21 cellular contexts compared by ENCODE assay signal in the genomic region with DNA sequence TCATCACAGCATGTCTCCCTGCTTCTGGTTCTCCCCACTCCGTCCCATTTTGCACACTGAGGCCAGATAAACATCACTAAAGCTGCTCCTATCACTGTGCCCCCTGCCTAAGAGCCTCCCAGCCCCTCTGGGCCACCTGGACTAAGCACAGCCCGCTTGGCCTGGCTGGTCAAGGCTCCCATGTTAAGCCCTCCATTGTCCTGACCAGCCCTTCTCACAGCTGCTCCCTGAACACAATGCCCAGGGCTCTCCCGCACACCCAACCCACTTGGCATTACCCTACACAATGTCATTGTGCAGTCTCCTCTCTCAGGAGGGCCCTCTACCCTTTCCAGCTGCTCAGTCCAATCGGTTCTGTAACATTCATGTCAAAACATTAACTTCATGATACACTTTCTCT.
DNase-seq lines count a peak whose midpoint lies in the region; ATAC-seq and TF ChIP-seq lines count a peak whose summit lies in the region.
"Had no signal": no experiment of that assay in that cellular context is flagged by ENCODE, and none has a peak within 500 bp of the region (broad histone marks: within the 10 kb centered on the region; RNA-seq: fewer than 3 reads in every experiment).

No MANE protein-coding gene starts in this region.

- H3K27me3 ChIP-seq in esophagus muscularis mucosa (no peaks in the 10 kb centered on the region), A673 (replicated peaks; ENCODE audit: insufficient read depth, low read depth, low read length, poor library complexity) (no peaks in the 10 kb centered on the region)

- no TSS peak for BruUV-seq in A673 (replicated peaks; lab: Mats Ljungman, UMichigan)

- CTCF ChIA-PET in A673 (lab: Charles Lee) = no interaction called here

- H3K9me3 Mint-ChIP-seq in natural killer cell treated with Interleukin-12 subunit alpha and Interleukin-12 subunit beta and Interleukin-15 and Interleukin-18, amount 100 ng/mL, for 72 hours = no peaks in the 10 kb centered on the region
- H3K9me3 Mint-ChIP-seq in natural killer cell (no peaks in the 10 kb centered on the region), progenitor cell of endocrine pancreas (ENCODE audit: low read depth) (no peaks in the 10 kb centered on the region)

- TF ChIP-seq EP300 in esophagus muscularis mucosa (IDR thresholded peaks at IDR 0.05) = no peak

- peaks cover 14 to 49% (median 46%) of the 10 kb centered on the region in 4 donors for H3K4me1 ChIP-seq in esophagus muscularis mucosa
- H3K4me1 ChIP-seq in A673 (ENCODE audit: insufficient read depth, low read length, poor library complexity, severe bottlenecking) = no peaks in the 10 kb centered on the region

- H3K27me3 Mint-ChIP-seq in natural killer cell treated with Interleukin-12 subunit alpha and Interleukin-12 subunit beta and Interleukin-15 and Interleukin-18, amount 100 ng/mL, for 72 hours = peaks cover 13 to 33% of the 10 kb centered on the region in 2 donors
- peaks cover 19 to 36% of the 10 kb centered on the region in 2 donors for H3K27me3 Mint-ChIP-seq in natural killer cell (ENCODE audit: low read depth in 2 of 2)
- no peaks in the 10 kb centered on the region for H3K27me3 Mint-ChIP-seq in progenitor cell of endocrine pancreas

- TF ChIP-seq CTCF in natural killer cell (IDR thresholded peaks at IDR 0.05) (no peak), esophagus muscularis mucosa (IDR thresholded peaks at IDR 0.05) (no peak), progenitor cell of endocrine pancreas (IDR thresholded peaks at IDR 0.05; ENCODE audit: unreplicated experiment) (no peak), A673 (conservative IDR thresholded peaks at IDR 0.05; ENCODE audit: low read depth, low read length) (no peak)

- H3K4me3 Mint-ChIP-seq in natural killer cell treated with Interleukin-12 subunit alpha and Interleukin-12 subunit beta and Interleukin-15 and Interleukin-18, amount 100 ng/mL, for 72 hours = no peak overlapping the region
- H3K4me3 Mint-ChIP-seq in natural killer cell = no peak overlapping the region
- H3K4me3 Mint-ChIP-seq in progenitor cell of endocrine pancreas (ENCODE audit: low read depth) = no peak overlapping the region
- H3K4me3 Mint-ChIP-seq: B cell; CD4-positive, alpha-beta memory T cell had no signal

- 82% methylated on average over 4 of the region's 4 CpGs for WGBS in esophagus muscularis mucosa

- H3K27ac Mint-ChIP-seq in natural killer cell treated with Interleukin-12 subunit alpha and Interleukin-12 subunit beta and Interleukin-15 and Interleukin-18, amount 100 ng/mL, for 72 hours = no peak overlapping the region
- H3K27ac Mint-ChIP-seq in natural killer cell (no peak overlapping the region), progenitor cell of endocrine pancreas (peak overlapping the region; percentile 98)
- H3K27ac Mint-ChIP-seq: B cell; CD4-positive, alpha-beta memory T cell had no signal

- ATAC-seq in natural killer cell treated with Interleukin-12 subunit alpha and Interleukin-12 subunit beta and Interleukin-15 and Interleukin-18, amount 100 ng/mL, for 72 hours = peak; percentile 9 to 11
- ATAC-seq in natural killer cell = no peak
- ATAC-seq: HepG2, Panc1 had no signal

- intact Hi-C loops in natural killer cell (cut with micrococcal nuclease) = no loop called here
- intact Hi-C loops in esophagus muscularis mucosa (cut with DNase I) = no loop called here
- intact Hi-C loops in A673 (cut with micrococcal nuclease; ENCODE audit: unreplicated experiment) = loop anchor here (10.0 kb wide), 1 partner anchor 61 kb away; no protein-coding TSS in a partner anchor

- DNase-seq in natural killer cell treated with Interleukin-12 subunit alpha and Interleukin-12 subunit beta and Interleukin-15 and Interleukin-18, amount 100 ng/mL, for 72 hours (ENCODE audit: low spot score) = no peak
- DNase-seq in natural killer cell (no peak), esophagus muscularis mucosa (ENCODE audit: extremely low spot score) (no peak), progenitor cell of endocrine pancreas (ENCODE audit: low spot score, unreplicated experiment) (no peak), A673 (ENCODE audit: low spot score) (no peak), DMS79 treated with DMSO at 0.1 percent for 48 hours (lab: John Stamatoyannopoulos, UW) (no peak), erythroblast (lab: John Stamatoyannopoulos, UW) (no peak), NCI-H345 treated with DMSO at 0.1 percent for 48 hours (lab: John Stamatoyannopoulos, UW; ENCODE audit: unreplicated experiment) (no peak)
- DNase-seq: CD4-positive, alpha-beta memory T cell; DMS 273 treated with DMSO at 0.1 percent for 48 hours; EL; HCEC 1CT; NCI-H1105 treated with DMSO at 0.1 percent for 48 hours; NCI-H187 treated with DMSO at 0.1 percent for 48 hours; NCI-H2171; NCI-H774; SHP77 treated with DMSO at 0.1 percent for 48 hours had no signal

- H3K27ac ChIP-seq in esophagus muscularis mucosa (replicated peaks in 1 of 4) (peak overlapping the region; percentile 80 to 87 (median 82)), A673 (ENCODE audit: low read depth, low read length, poor library complexity, severe bottlenecking) (no peak overlapping the region)
- H3K27ac ChIP-seq: KMS-11 had no signal

- no peaks in the 10 kb centered on the region for H3K36me3 Mint-ChIP-seq in natural killer cell treated with Interleukin-12 subunit alpha and Interleukin-12 subunit beta and Interleukin-15 and Interleukin-18, amount 100 ng/mL, for 72 hours
- no peaks in the 10 kb centered on the region for H3K36me3 Mint-ChIP-seq in natural killer cell
- H3K36me3 Mint-ChIP-seq in progenitor cell of endocrine pancreas (ENCODE audit: insufficient read depth) = no peaks in the 10 kb centered on the region
- H3K36me3 Mint-ChIP-seq: CD4-positive, alpha-beta memory T cell had no signal

- POLR2A ChIA-PET in A673 (lab: Charles Lee; ENCODE audit: low non-redundant PET) = no interaction called here

- H3K4me1 Mint-ChIP-seq in natural killer cell treated with Interleukin-12 subunit alpha and Interleukin-12 subunit beta and Interleukin-15 and Interleukin-18, amount 100 ng/mL, for 72 hours (ENCODE audit: low read depth in 2 of 2) = no peaks in the 10 kb centered on the region
- no peaks in the 10 kb centered on the region for H3K4me1 Mint-ChIP-seq in natural killer cell
- H3K4me1 Mint-ChIP-seq in progenitor cell of endocrine pancreas (ENCODE audit: low read depth) = peaks cover 37% of the 10 kb centered on the region
- H3K4me1 Mint-ChIP-seq: B cell; CD4-positive, alpha-beta memory T cell had no signal

- H3K4me3 ChIP-seq in esophagus muscularis mucosa = no peak overlapping the region
- no peak overlapping the region for H3K4me3 ChIP-seq in A673 (ENCODE audit: low read depth, low read length, poor library complexity, severe bottlenecking)

- H3K36me3 ChIP-seq in esophagus muscularis mucosa (no peaks in the 10 kb centered on the region), A673 (ENCODE audit: insufficient read depth, low read length, poor library complexity, severe bottlenecking) (no peaks in the 10 kb centered on the region)

- TF ChIP-seq POLR2A in esophagus muscularis mucosa (IDR thresholded peaks at IDR 0.05; ENCODE audit: low read depth) (no peak), erythroblast (IDR thresholded peaks at IDR 0.05; ENCODE audit: low read length) (no peak)

- no peaks in the 10 kb centered on the region for H3K9me3 ChIP-seq in esophagus muscularis mucosa
- no peaks in the 10 kb centered on the region for H3K9me3 ChIP-seq in A673 (ENCODE audit: low read depth, low read length, poor library complexity, severe bottlenecking)

Comparison
In these comparisons a context has a peak if more than half of its experiments do, and no peak if none do; other contexts are left out.
1. ATAC-seq: peak in natural killer cell treated with Interleukin-12 subunit alpha and Interleukin-12 subunit beta and Interleukin-15 and Interleukin-18, amount 100 ng/mL, for 72 hours (2 of 2); none in natural killer cell (0 of 3).